In genomic region chr4:48594185-48594584, GRCh38 we compare ENCODE assay signal across 21 cellular contexts.
DNase-seq lines count a peak whose midpoint lies in the region; ATAC-seq, FAIRE-seq and TF ChIP-seq lines count a peak whose summit lies in the region.
"Had no signal": no experiment of that assay in that cellular context is flagged by ENCODE, and none has a peak within 500 bp of the region (broad histone marks: within the 10 kb centered on the region; RNA-seq: fewer than 3 reads in every experiment).

No MANE protein-coding gene starts in this region.

- H3K9me3 ChIP-seq in astrocyte (ENCODE audit: insufficient read depth, low read depth, low read length) (no peaks in the 10 kb centered on the region), right cardiac atrium (ENCODE audit: control insufficient read depth, low read length) (no peaks in the 10 kb centered on the region), gastrocnemius medialis (no peaks in the 10 kb centered on the region)
- H3K9me3 ChIP-seq: BLaER1 treated with 17β-estradiol and CSF1 and Interleukin-3, amounts not matched to agents 10 nM and 100 nM; esophagus squamous epithelium; transverse colon had no signal

- H2AFZ ChIP-seq in astrocyte (ENCODE audit: low read depth, low read length) = no peak overlapping the region

- no peaks in the 10 kb centered on the region for H3K27me3 Mint-ChIP-seq in astrocyte (ENCODE audit: low read depth, unreplicated experiment)
- H3K27me3 Mint-ChIP-seq: activated CD4-positive, alpha-beta memory T cell treated with anti-CD3 and anti-CD28 coated beads for 36 hours; activated T-cell treated with anti-CD3 and anti-CD28 coated beads, Interleukin-2, amount 50 U/mL, for 24 hours; T-cell had no signal

- H4K20me1 ChIP-seq in astrocyte (ENCODE audit: insufficient read depth, low read length) = no peaks in the 10 kb centered on the region

- peak overlapping the region; percentile 15 for H3K4me3 Mint-ChIP-seq in astrocyte (ENCODE audit: unreplicated experiment)
- H3K4me3 Mint-ChIP-seq: activated CD4-positive, alpha-beta memory T cell treated with anti-CD3 and anti-CD28 coated beads for 36 hours; activated T-cell treated with anti-CD3 and anti-CD28 coated beads, Interleukin-2, amount 50 U/mL, for 24 hours; T-cell had no signal

- in situ Hi-C loops in gastrocnemius medialis (cut with MboI; ENCODE audit: low sequenced_read_pairs in 4 of 4) = no loop called here

- WGBS in right cardiac atrium = 13% methylated on average over 1 of the region's 1 CpG

- H3K4me1 Mint-ChIP-seq in astrocyte (ENCODE audit: low read depth, unreplicated experiment) = peaks cover 6% of the 10 kb centered on the region

- H3K27ac ChIP-seq in astrocyte (ENCODE audit: low read depth, low read length) = no peak overlapping the region
- H3K27ac ChIP-seq in right cardiac atrium (ENCODE audit: low read length) = no peak overlapping the region
- H3K27ac ChIP-seq in gastrocnemius medialis = peak overlapping the region in 1 of 4 donors; percentile 27
- H3K27ac ChIP-seq: BLaER1 treated with 17β-estradiol and CSF1 and Interleukin-3, amounts not matched to agents 10 nM and 100 nM; esophagus squamous epithelium; RWPE1; transverse colon had no signal

- H3K79me2 ChIP-seq in astrocyte (ENCODE audit: insufficient read depth, low read length) = no peaks in the 10 kb centered on the region

- TF ChIP-seq CTCF in astrocyte (IDR thresholded peaks at IDR 0.05; ENCODE audit: insufficient read depth, low read depth, low read length) (no peak), gastrocnemius medialis (IDR thresholded peaks at IDR 0.05 in 4 of 5, conservative IDR thresholded peaks at IDR 0.05 in 1 of 5) (no peak)

- DNase-seq in Right ventricle myocardium superior (no peak), cardiac septum (ENCODE audit: low spot score) (no peak), astrocyte (ENCODE audit: low read depth) (no peak), right cardiac atrium (peak in 1 of 3 donors; percentile 26), gastrocnemius medialis (no peak), NCI-H2227 (lab: John Stamatoyannopoulos, UW; ENCODE audit: unreplicated experiment) (no peak)
- DNase-seq: activated CD4-positive, alpha-beta memory T cell treated with anti-CD3 and anti-CD28 coated beads for 36 hours; activated T-cell treated with anti-CD3 and anti-CD28 coated beads, Interleukin-2, amount 50 U/mL, for 24 hours; DMS53; esophagus squamous epithelium; head of caudate nucleus; NK-92 treated with Interleukin-12 subunit alpha and Interleukin-12 subunit beta, amount 100 ng/mL, for 24 hours; stimulated activated naive CD4-positive, alpha-beta T cell; T-cell; transverse colon had no signal

- no peak for TF ChIP-seq POLR2A in gastrocnemius medialis (IDR thresholded peaks at IDR 0.05)

- peaks cover 10% of the 10 kb centered on the region for H3K36me3 Mint-ChIP-seq in astrocyte (ENCODE audit: low read depth, unreplicated experiment)
- H3K36me3 Mint-ChIP-seq: activated naive CD4-positive, alpha-beta T cell treated with anti-CD3 and anti-CD28 coated beads, Interleukin-2, amount 50 U/mL, for 72 hours had no signal

- H3K4me1 ChIP-seq in astrocyte (ENCODE audit: insufficient read depth, low read length) (no peaks in the 10 kb centered on the region), right cardiac atrium (ENCODE audit: control insufficient read depth, insufficient read depth, low read length) (no peaks in the 10 kb centered on the region), gastrocnemius medialis (peaks cover 4 to 19% of the 10 kb centered on the region in 2 donors)
- H3K4me1 ChIP-seq: esophagus squamous epithelium had no signal

- H3K9me3 Mint-ChIP-seq in astrocyte (ENCODE audit: unreplicated experiment) = no peaks in the 10 kb centered on the region
- H3K9me3 Mint-ChIP-seq: activated CD4-positive, alpha-beta memory T cell treated with anti-CD3 and anti-CD28 coated beads for 36 hours; activated naive CD4-positive, alpha-beta T cell treated with anti-CD3 and anti-CD28 coated beads, Interleukin-2, amount 50 U/mL, for 72 hours; activated T-cell treated with anti-CD3 and anti-CD28 coated beads, Interleukin-2, amount 50 U/mL, for 24 hours; T-cell had no signal

- no peak for FAIRE-seq in astrocyte (lab: Jason Lieb, UNC)
- FAIRE-seq: keratinocyte had no signal

- ATAC-seq in Right ventricle myocardium superior (ENCODE audit: poor library complexity) = peak; percentile 48
- ATAC-seq in right cardiac atrium = peak; percentile 62 to 90
- ATAC-seq in gastrocnemius medialis = peak; percentile 45 to 46
- ATAC-seq in HG03520 (IDR thresholded peaks at IDR 0.05; ENCODE audit: unreplicated experiment) = no peak
- no peak for ATAC-seq in GM21825 (IDR thresholded peaks at IDR 0.05; ENCODE audit: unreplicated experiment)
- ATAC-seq: activated naive CD4-positive, alpha-beta T cell treated with anti-CD3 and anti-CD28 coated beads, Interleukin-2, amount 50 U/mL, for 72 hours; T-cell had no signal

- H3K27ac Mint-ChIP-seq in astrocyte (ENCODE audit: unreplicated experiment) = no peak overlapping the region
- H3K27ac Mint-ChIP-seq: activated naive CD4-positive, alpha-beta T cell treated with anti-CD3 and anti-CD28 coated beads, Interleukin-2, amount 50 U/mL, for 72 hours; activated T-cell treated with anti-CD3 and anti-CD28 coated beads, Interleukin-2, amount 50 U/mL, for 24 hours had no signal

- no peak overlapping the region for H3K4me2 ChIP-seq in astrocyte (ENCODE audit: low read length)

- H3K9ac ChIP-seq in astrocyte (ENCODE audit: low read length) = no peak overlapping the region
- H3K9ac ChIP-seq: BLaER1 treated with 17β-estradiol and CSF1 and Interleukin-3, amounts not matched to agents 10 nM and 100 nM had no signal

- intact Hi-C loops in Right ventricle myocardium superior (cut with DNase I) = no loop called here
- intact Hi-C loops in cardiac septum (cut with DNase I) = loop anchor here (5.0 kb wide), 1 partner anchor 73 kb away; no protein-coding TSS in a partner anchor
- intact Hi-C loops in right cardiac atrium (cut with DNase I) = no loop called here
- intact Hi-C loops in gastrocnemius medialis (cut with DNase I; ENCODE audit: low total_unique reads) = no loop called here

- H3K36me3 ChIP-seq in astrocyte (ENCODE audit: insufficient read depth, low read length) = peaks cover 16% of the 10 kb centered on the region
- peaks cover 0 to 17% of the 10 kb centered on the region in 2 donors for H3K36me3 ChIP-seq in gastrocnemius medialis

- H3K4me3 ChIP-seq in astrocyte (ENCODE audit: insufficient read depth, low read depth, low read length) (no peak overlapping the region), right cardiac atrium (ENCODE audit: low read length) (no peak overlapping the region), gastrocnemius medialis (no peak overlapping the region)
- H3K4me3 ChIP-seq: BLaER1 treated with 17β-estradiol and CSF1 and Interleukin-3, amounts not matched to agents 10 nM and 100 nM; esophagus squamous epithelium; transverse colon had no signal

- no peaks in the 10 kb centered on the region for H3K27me3 ChIP-seq in astrocyte (ENCODE audit: insufficient read depth, low read length)
- no peaks in the 10 kb centered on the region for H3K27me3 ChIP-seq in right cardiac atrium (ENCODE audit: control insufficient read depth, insufficient read depth)
- H3K27me3 ChIP-seq in gastrocnemius medialis = no peaks in the 10 kb centered on the region
- H3K27me3 ChIP-seq: BLaER1 treated with 17β-estradiol and CSF1 and Interleukin-3, amounts not matched to agents 10 nM and 100 nM; esophagus squamous epithelium; transverse colon had no signal

Comparison
In these comparisons a context has a peak if more than half of its experiments do, and no peak if none do; other contexts are left out.
1. ATAC-seq: peak in Right ventricle myocardium superior (single experiment), right cardiac atrium (2 of 2) and gastrocnemius medialis (2 of 2); none in HG03520 (single experiment) and GM21825 (single experiment).